Comparison of ENCODE assay signal across 8 cellular contexts in genomic region chr6:89819336-89820130, GRCh38. TPM values are rescaled to one million over a fixed set of nuclear protein-coding genes. Genes with fewer than 3 reads are reported as not detected.
DNase-seq lines count a peak whose midpoint lies in the region; ATAC-seq, FAIRE-seq and TF ChIP-seq lines count a peak whose summit lies in the region.

A gene with protein sequence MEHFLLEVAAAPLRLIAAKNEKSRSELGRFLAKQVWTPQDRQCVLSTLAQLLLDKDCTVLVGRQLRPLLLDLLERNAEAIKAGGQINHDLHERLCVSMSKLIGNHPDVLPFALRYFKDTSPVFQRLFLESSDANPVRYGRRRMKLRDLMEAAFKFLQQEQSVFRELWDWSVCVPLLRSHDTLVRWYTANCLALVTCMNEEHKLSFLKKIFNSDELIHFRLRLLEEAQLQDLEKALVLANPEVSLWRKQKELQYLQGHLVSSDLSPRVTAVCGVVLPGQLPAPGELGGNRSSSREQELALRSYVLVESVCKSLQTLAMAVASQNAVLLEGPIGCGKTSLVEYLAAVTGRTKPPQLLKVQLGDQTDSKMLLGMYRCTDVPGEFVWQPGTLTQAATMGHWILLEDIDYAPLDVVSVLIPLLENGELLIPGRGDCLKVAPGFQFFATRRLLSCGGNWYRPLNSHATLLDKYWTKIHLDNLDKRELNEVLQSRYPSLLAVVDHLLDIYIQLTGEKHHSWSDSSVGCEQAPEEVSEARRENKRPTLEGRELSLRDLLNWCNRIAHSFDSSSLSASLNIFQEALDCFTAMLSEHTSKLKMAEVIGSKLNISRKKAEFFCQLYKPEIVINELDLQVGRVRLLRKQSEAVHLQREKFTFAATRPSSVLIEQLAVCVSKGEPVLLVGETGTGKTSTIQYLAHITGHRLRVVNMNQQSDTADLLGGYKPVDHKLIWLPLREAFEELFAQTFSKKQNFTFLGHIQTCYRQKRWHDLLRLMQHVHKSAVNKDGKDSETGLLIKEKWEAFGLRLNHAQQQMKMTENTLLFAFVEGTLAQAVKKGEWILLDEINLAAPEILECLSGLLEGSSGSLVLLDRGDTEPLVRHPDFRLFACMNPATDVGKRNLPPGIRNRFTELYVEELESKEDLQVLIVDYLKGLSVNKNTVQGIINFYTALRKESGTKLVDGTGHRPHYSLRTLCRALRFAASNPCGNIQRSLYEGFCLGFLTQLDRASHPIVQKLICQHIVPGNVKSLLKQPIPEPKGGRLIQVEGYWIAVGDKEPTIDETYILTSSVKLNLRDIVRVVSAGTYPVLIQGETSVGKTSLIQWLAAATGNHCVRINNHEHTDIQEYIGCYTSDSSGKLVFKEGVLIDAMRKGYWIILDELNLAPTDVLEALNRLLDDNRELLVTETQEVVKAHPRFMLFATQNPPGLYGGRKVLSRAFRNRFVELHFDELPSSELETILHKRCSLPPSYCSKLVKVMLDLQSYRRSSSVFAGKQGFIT (N-terminal part only) (minus strand): TSS chr6:89819794. CDS start chr6:89819607, 187 bp downstream.

- H3K4me1 Mint-ChIP-seq in chondrocyte (ENCODE audit: low read depth) = peaks cover 26% of the 10 kb centered on the region

- peak; percentile 94 for ATAC-seq in HG03439 (IDR thresholded peaks at IDR 0.05; ENCODE audit: unreplicated experiment)

- peak within 1 kb of the TSS; percentile 82 to 100 for H3K4me3 ChIP-seq in kidney (ENCODE audit: low read length in 2 of 2)

- H3K27ac Mint-ChIP-seq in chondrocyte (ENCODE audit: unreplicated experiment) = peak within 1 kb of the TSS; percentile 94

- DNase-seq in Ammon's horn (ENCODE audit: low spot score) (peak; percentile 98), NCI-H510A treated with DMSO at 0.1 percent for 48 hours (lab: John Stamatoyannopoulos, UW) (peak; percentile 77), chondrocyte (ENCODE audit: low spot score) (peak; percentile 94), kidney (peak; percentile 96)
- peak; percentile 77 for DNase-seq in activated CD4-positive, alpha-beta T cell treated with anti-CD3 and anti-CD28 coated beads for 24 hours (ENCODE audit: low read depth in 2 of 2)
- peak; percentile 93 for DNase-seq in stimulated activated CD4-positive, alpha-beta T cell treated with anti-CD3 and anti-CD28 coated beads, Interleukin-15, amount 100 ng/mL, for 24 hours

- TF ChIP-seq CTCF in chondrocyte (IDR thresholded peaks at IDR 0.05) (no peak), kidney (IDR thresholded peaks at IDR 0.05; ENCODE audit: borderline replicate concordance, extremely low read depth, insufficient read depth) (no peak)

- H3K36me3 ChIP-seq in kidney (ENCODE audit: control insufficient read depth in 1 of 2, insufficient read depth in 2 of 2, low read length in 2 of 2) = no peaks in the 10 kb centered on the region

- peak; percentile 84 for TF ChIP-seq POLR2A in GM19193 (IDR thresholded peaks at IDR 0.05; ENCODE audit: extremely low read depth, insufficient read depth, insufficient read length)

- H3K27me3 Mint-ChIP-seq in chondrocyte (ENCODE audit: low read depth) = no peaks in the 10 kb centered on the region

- H3K36me3 Mint-ChIP-seq in chondrocyte (ENCODE audit: low read depth) = no peaks in the 10 kb centered on the region

- intact Hi-C loops in kidney (cut with DNase I) = no loop called here

- FAIRE-seq in kidney (lab: Jason Lieb, UNC) = peak; percentile 45

- H3K4me1 ChIP-seq in kidney (ENCODE audit: control insufficient read depth in 1 of 2, insufficient read depth in 1 of 2, low read depth in 1 of 2, low read length in 2 of 2) = peaks cover 6 to 8% of the 10 kb centered on the region in 2 donors

- H3K27ac ChIP-seq in kidney (ENCODE audit: low read depth in 2 of 2, low read length in 2 of 2) = peak within 1 kb of the TSS; percentile 86 to 93

- H3K4me3 Mint-ChIP-seq in chondrocyte (ENCODE audit: unreplicated experiment) = peak within 1 kb of the TSS; percentile 92

- no peaks in the 10 kb centered on the region for H3K9me3 ChIP-seq in kidney (ENCODE audit: control insufficient read depth in 1 of 2, low read length in 2 of 2)

- H3K9me3 Mint-ChIP-seq in chondrocyte (ENCODE audit: low read depth) = no peaks in the 10 kb centered on the region

- H3K9ac ChIP-seq in kidney (ENCODE audit: low read length in 2 of 2) = peak within 1 kb of the TSS; percentile 81 to 97

RNA-seq across cellular contexts. Expression of the gene that starts here (rescaled TPM):
- total RNA-seq in chondrocyte (32.2 to 35.8 TPM (median 32.9 TPM) in 3 replicates), kidney (34.9 TPM)
- 19.4 TPM for polyA plus RNA-seq in kidney (ENCODE audit: insufficient read depth, low read depth, low replicate concordance)

Comparison
In these comparisons a context has a peak if more than half of its experiments do, and no peak if none do; other contexts are left out.
1. Peak in every context shown above with its lines: DNase-seq, ATAC-seq, H3K4me3 ChIP-seq and H3K27ac ChIP-seq.